Comparison of ENCODE assay signal across 23 cellular contexts in genomic region chr22:34045311-34045710, GRCh38.
DNase-seq lines count a peak whose midpoint lies in the region; ATAC-seq, FAIRE-seq and TF ChIP-seq lines count a peak whose summit lies in the region.
"Had no signal": no experiment of that assay in that cellular context is flagged by ENCODE, and none has a peak within 500 bp of the region (broad histone marks: within the 10 kb centered on the region; RNA-seq: fewer than 3 reads in every experiment).

No MANE protein-coding gene starts in this region.

- no TSS peak for BruUV-seq in mammary epithelial cell (replicated peaks; lab: Mats Ljungman, UMichigan)
- no TSS peak for BruUV-seq in MCF 10A (replicated peaks; lab: Mats Ljungman, UMichigan)

- no peak overlapping the region for H3K4me3 ChIP-seq in mammary epithelial cell (replicated peaks in 1 of 3; ENCODE audit: insufficient read depth in 1 of 3, low read depth in 2 of 3, low read length in 3 of 3)
- no peak overlapping the region for H3K4me3 ChIP-seq in psoas muscle
- H3K4me3 ChIP-seq: BLaER1, GM23248 had no signal

- H3K79me2 ChIP-seq in mammary epithelial cell (ENCODE audit: insufficient read depth, low read length), result no peaks in the 10 kb centered on the region

- no peaks in the 10 kb centered on the region for H3K36me3 Mint-ChIP-seq in MCF 10A (ENCODE audit: insufficient read depth, unreplicated experiment)
- H3K36me3 Mint-ChIP-seq: CD4-positive, CD25-positive, alpha-beta regulatory T cell; CD8-positive, alpha-beta T cell had no signal

- H3K27me3 ChIP-seq in mammary epithelial cell (ENCODE audit: insufficient read depth, low read length) (no peaks in the 10 kb centered on the region), foreskin keratinocyte (no peaks in the 10 kb centered on the region), psoas muscle (ENCODE audit: insufficient read depth in 3 of 3, low read length in 2 of 3) (peaks cover 0 to 7% (median 0%) of the 10 kb centered on the region in 3 donors)
- H3K27me3 ChIP-seq: BLaER1 had no signal

- H3K27ac ChIP-seq in mammary epithelial cell (ENCODE audit: insufficient read depth, low read depth, low read length) (no peak overlapping the region), foreskin keratinocyte (no peak overlapping the region), psoas muscle (no peak overlapping the region)
- H3K27ac ChIP-seq: 22Rv1, BLaER1, C4-2B, GM23248 had no signal

- POLR2A ChIA-PET in MCF 10A (lab: Yijun Ruan, JAX), result no interaction called here

- H3K4me3 Mint-ChIP-seq in MCF 10A (ENCODE audit: unreplicated experiment), result no peak overlapping the region
- H3K4me3 Mint-ChIP-seq: B cell; CD4-positive, CD25-positive, alpha-beta regulatory T cell; CD8-positive, alpha-beta T cell; H9 had no signal

- H3K36me3 ChIP-seq in mammary epithelial cell (ENCODE audit: insufficient read depth, low read length), result no peaks in the 10 kb centered on the region
- H3K36me3 ChIP-seq in psoas muscle (ENCODE audit: insufficient read depth in 1 of 2, low read depth in 1 of 2), result no peaks in the 10 kb centered on the region
- H3K36me3 ChIP-seq: BLaER1 had no signal

- H3K4me1 Mint-ChIP-seq in MCF 10A (ENCODE audit: insufficient read depth, unreplicated experiment), result no peaks in the 10 kb centered on the region
- H3K4me1 Mint-ChIP-seq: B cell; CD4-positive, CD25-positive, alpha-beta regulatory T cell; H9 had no signal

- intact Hi-C loops in mammary epithelial cell (cut with micrococcal nuclease) (no loop called here), MCF 10A (cut with micrococcal nuclease) (no loop called here), psoas muscle (cut with DNase I) (no loop called here)

- DNase-seq in mammary epithelial cell (peak; percentile 24), MCF 10A (ENCODE audit: unreplicated experiment) (no peak), foreskin keratinocyte (peak in 1 of 2 donors; percentile 29), kidney tubule cell (ENCODE audit: low spot score) (peak; percentile 54), urothelium cell line (ENCODE audit: low spot score) (peak; percentile 43), pons (ENCODE audit: low spot score) (no peak), psoas muscle (no peak)
- no peak for DNase-seq in activated CD4-positive, alpha-beta T cell treated with anti-CD3 and anti-CD28 coated beads, Interleukin-2, amount 50 U/mL, for 48 hours
- DNase-seq: Caco-2; CD4-positive, CD25-positive, alpha-beta regulatory T cell; CD8-positive, alpha-beta T cell; DMS153; DND-41; GM23248; H9 had no signal

- H3K4me1 ChIP-seq in mammary epithelial cell (ENCODE audit: insufficient read depth, low read length) (no peaks in the 10 kb centered on the region), foreskin keratinocyte (no peaks in the 10 kb centered on the region), psoas muscle (no peaks in the 10 kb centered on the region)
- H3K4me1 ChIP-seq: BLaER1, Caco-2 had no signal

- no peak overlapping the region for H2AFZ ChIP-seq in mammary epithelial cell (ENCODE audit: low read depth, low read length)
- H2AFZ ChIP-seq: GM23248 had no signal

- H3K9ac ChIP-seq in mammary epithelial cell (ENCODE audit: insufficient read depth, low read length), result no peak overlapping the region
- H3K9ac ChIP-seq: BLaER1, GM23248 had no signal

- CTCF ChIA-PET in mammary epithelial cell (lab: Charles Lee; ENCODE audit: low non-redundant PET) (no interaction called here), MCF 10A (lab: Yijun Ruan, JAX) (interaction anchor here (0.6 kb wide), 1 partner anchor 1245 kb away, joined by 4 read pairs; no protein-coding TSS in a partner anchor)

- dilution Hi-C loops in mammary epithelial cell (cut with HindIII; ENCODE audit: low sequenced_read_pairs), result no loop called here

- 57% methylated on average over 4 of the region's 4 CpGs for WGBS in mammary epithelial cell (ENCODE audit: low coverage, missing lambda C conversion rate)
- WGBS in psoas muscle, 3 donors, result 73 to 80% (median 73%) methylated on average over 4 of the region's 4 CpGs

- peak; percentile 48 for ATAC-seq in foreskin keratinocyte
- ATAC-seq in psoas muscle, result no peak
- ATAC-seq: CD8-positive, alpha-beta T cell; HCT116 had no signal

- H3K4me2 ChIP-seq in mammary epithelial cell (ENCODE audit: insufficient read depth, low read depth, low read length), result no peak overlapping the region
- H3K4me2 ChIP-seq: BLaER1 had no signal

- H3K9me3 ChIP-seq in mammary epithelial cell (replicated peaks; ENCODE audit: insufficient read depth, low read length), result peaks cover 26% of the 10 kb centered on the region
- no peaks in the 10 kb centered on the region for H3K9me3 ChIP-seq in psoas muscle
- H3K9me3 ChIP-seq: BLaER1, Caco-2 had no signal

- H3K9me3 Mint-ChIP-seq in MCF 10A (ENCODE audit: unreplicated experiment), result peaks cover 48% of the 10 kb centered on the region
- H3K9me3 Mint-ChIP-seq: H9 had no signal

- TF ChIP-seq CTCF in mammary epithelial cell (conservative IDR thresholded peaks at IDR 0.05 in 1 of 2, IDR thresholded peaks at IDR 0.05 in 1 of 2; ENCODE audit: extremely low read depth in 1 of 2, insufficient read depth in 1 of 2, low read depth in 1 of 2, low read length in 2 of 2) (no peak), MCF 10A (IDR thresholded peaks at IDR 0.05; ENCODE audit: unreplicated experiment) (no peak), foreskin keratinocyte (conservative IDR thresholded peaks at IDR 0.05) (no peak), psoas muscle (IDR thresholded peaks at IDR 0.05) (no peak)

- no peak for FAIRE-seq in urothelium cell line (lab: Jason Lieb, UNC)
- FAIRE-seq: A204.1, G401.6, GM12892 had no signal

- no peak overlapping the region for H3K27ac Mint-ChIP-seq in MCF 10A (ENCODE audit: low read depth, unreplicated experiment)
- H3K27ac Mint-ChIP-seq: B cell; CD4-positive, CD25-positive, alpha-beta regulatory T cell; CD8-positive, alpha-beta T cell; H9 had no signal

- no peaks in the 10 kb centered on the region for H4K20me1 ChIP-seq in mammary epithelial cell (ENCODE audit: insufficient read depth, low read length)
- H4K20me1 ChIP-seq: BLaER1 had no signal

- no peaks in the 10 kb centered on the region for H3K27me3 Mint-ChIP-seq in MCF 10A (ENCODE audit: insufficient read depth, unreplicated experiment)
- H3K27me3 Mint-ChIP-seq: CD4-positive, CD25-positive, alpha-beta regulatory T cell had no signal

- in situ Hi-C loops in mammary epithelial cell (cut with MboI; ENCODE audit: low sequenced_read_pairs in 2 of 2), result no loop called here

Comparison
In these comparisons a context has a peak if more than half of its experiments do, and no peak if none do; other contexts are left out.
1. DNase-seq: peak in mammary epithelial cell (single experiment), kidney tubule cell (single experiment) and urothelium cell line (single experiment); none in MCF 10A (single experiment), pons (single experiment), psoas muscle (0 of 2) and activated CD4-positive, alpha-beta T cell treated with anti-CD3 and anti-CD28 coated beads, Interleukin-2, amount 50 U/mL, for 48 hours (0 of 2).